Comparison of ENCODE assay signal across 8 cellular contexts in the genomic region with DNA sequence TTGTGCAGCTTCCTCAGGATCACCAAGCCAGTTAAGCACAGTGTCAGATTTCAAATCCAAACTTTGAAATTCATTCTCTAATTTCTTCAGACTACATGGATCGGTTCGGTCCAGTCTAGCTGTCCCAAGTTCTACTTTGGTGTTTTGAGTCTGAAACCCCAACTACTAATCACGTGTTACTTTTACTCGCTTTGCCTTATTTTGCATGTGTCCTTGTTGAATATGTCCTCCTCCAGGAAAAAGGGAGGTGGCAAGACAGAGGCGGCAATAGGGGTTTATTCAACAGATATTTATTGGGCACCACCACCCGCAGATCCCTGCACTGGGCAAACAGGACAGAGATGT. TPM values are rescaled to one million over a fixed set of nuclear protein-coding genes. Genes with fewer than 3 reads are reported as not detected.
A peak's percentile ranks its signal among the peaks of the same experiment; 100 is the strongest.
DNase-seq lines count a peak whose midpoint lies in the region; ATAC-seq and TF ChIP-seq lines count a peak whose summit lies in the region.

No MANE protein-coding gene starts in this region.

- peak overlapping the region; percentile 74 for H3K4me3 Mint-ChIP-seq in Calu3 (ENCODE audit: low read depth, unreplicated experiment)
- H3K4me3 Mint-ChIP-seq in endothelial cell (ENCODE audit: unreplicated experiment), result peak overlapping the region; percentile 99
- peak overlapping the region; percentile 74 for H3K4me3 Mint-ChIP-seq in osteocyte (ENCODE audit: unreplicated experiment)

- peak overlapping the region; percentile 98 for H2AFZ ChIP-seq in PC-3 (ENCODE audit: low read length)

- DNase-seq in Calu3 (no peak), PC-3 (peak; percentile 31), endothelial cell (ENCODE audit: low spot score) (no peak), osteocyte (ENCODE audit: extremely low spot score, unreplicated experiment) (no peak), foreskin keratinocyte (no peak), pons (ENCODE audit: low spot score) (no peak), NCI-H226 (no peak)

- H3K4me3 ChIP-seq in PC-3 (ENCODE audit: low read length), result peak overlapping the region; percentile 76

- peak overlapping the region; percentile 85 for H3K4me2 ChIP-seq in PC-3 (ENCODE audit: low read length)

- H3K4me1 Mint-ChIP-seq in Calu3 (ENCODE audit: low read depth, unreplicated experiment) (peaks cover 8% of the 10 kb centered on the region), endothelial cell (ENCODE audit: unreplicated experiment) (peaks cover 18% of the 10 kb centered on the region), osteocyte (ENCODE audit: unreplicated experiment) (peaks cover 44% of the 10 kb centered on the region)

- H3K27ac ChIP-seq in PC-3 (ENCODE audit: low read length), result no peak overlapping the region
- no peak overlapping the region for H3K27ac ChIP-seq in foreskin keratinocyte

- peaks cover 2% of the 10 kb centered on the region for H3F3A ChIP-seq in PC-3 (ENCODE audit: low read length, unreplicated experiment)

- peak; percentile 16 for ATAC-seq in PC-3
- no peak for ATAC-seq in foreskin keratinocyte
- no peak for ATAC-seq in HG02623 (IDR thresholded peaks at IDR 0.05; ENCODE audit: unreplicated experiment)

- H3K9ac ChIP-seq in PC-3 (ENCODE audit: low read length), result peak overlapping the region; percentile 1; the same call in 1 of the 2 replicates

- H4K20me1 ChIP-seq in PC-3 (ENCODE audit: low read length), result no peaks in the 10 kb centered on the region

- no TSS peak for BruUV-seq in Calu3 (replicated peaks; lab: Mats Ljungman, UMichigan)
- no TSS peak for BruUV-seq in PC-3 (replicated peaks; lab: Mats Ljungman, UMichigan)

- H3K27me3 ChIP-seq in PC-3 (ENCODE audit: low read length) (no peaks in the 10 kb centered on the region), foreskin keratinocyte (peaks cover 5% of the 10 kb centered on the region)

- intact Hi-C loops in Calu3 (cut with micrococcal nuclease; ENCODE audit: unreplicated experiment), result no loop called here
- intact Hi-C loops in PC-3 (cut with micrococcal nuclease), result loop anchor here (1.0 to 5.0 kb wide), 2 partner anchors 36 to 50 kb away; no protein-coding TSS in a partner anchor

- H3K9me3 Mint-ChIP-seq in Calu3 (ENCODE audit: low read depth, unreplicated experiment) (no peaks in the 10 kb centered on the region), endothelial cell (ENCODE audit: unreplicated experiment) (no peaks in the 10 kb centered on the region), osteocyte (ENCODE audit: unreplicated experiment) (peaks cover 5% of the 10 kb centered on the region)

- H3K9me2 ChIP-seq in PC-3 (replicated peaks; ENCODE audit: low read length), result no peaks in the 10 kb centered on the region

- no peak for TF ChIP-seq CTCF in Calu3 (IDR thresholded peaks at IDR 0.05; ENCODE audit: unreplicated experiment)
- TF ChIP-seq CTCF in PC-3 (conservative IDR thresholded peaks at IDR 0.05; ENCODE audit: low read depth, low read length), result no peak
- no peak for TF ChIP-seq CTCF in endothelial cell (IDR thresholded peaks at IDR 0.05; ENCODE audit: unreplicated experiment)
- no peak for TF ChIP-seq CTCF in osteocyte (IDR thresholded peaks at IDR 0.05)
- no peak for TF ChIP-seq CTCF in foreskin keratinocyte (conservative IDR thresholded peaks at IDR 0.05)

- H3K4me1 ChIP-seq in PC-3 (ENCODE audit: insufficient read depth, low read length), result peaks cover 39% of the 10 kb centered on the region
- H3K4me1 ChIP-seq in foreskin keratinocyte, result peaks cover 18% of the 10 kb centered on the region

- H3K9me3 ChIP-seq in PC-3 (ENCODE audit: low read length), result no peaks in the 10 kb centered on the region

- H3K36me3 Mint-ChIP-seq in Calu3 (ENCODE audit: insufficient read depth, unreplicated experiment) (no peaks in the 10 kb centered on the region), endothelial cell (ENCODE audit: low read depth, unreplicated experiment) (peaks cover 3% of the 10 kb centered on the region), osteocyte (ENCODE audit: unreplicated experiment) (no peaks in the 10 kb centered on the region)

- H3K27ac Mint-ChIP-seq in Calu3 (ENCODE audit: unreplicated experiment) (no peak overlapping the region), endothelial cell (ENCODE audit: unreplicated experiment) (no peak overlapping the region), osteocyte (ENCODE audit: unreplicated experiment) (no peak overlapping the region)

- CTCF ChIA-PET in Calu3 (lab: Charles Lee), result interaction anchor here (0.5 kb wide), 2 partner anchors 47 to 61 kb away, joined by 3 read pairs; no protein-coding TSS in a partner anchor
- CTCF ChIA-PET in PC-3 (lab: Charles Lee), result interaction anchor here (1.9 kb wide), 1 partner anchor 36 kb away, joined by 7 read pairs; no protein-coding TSS in a partner anchor

- H3K27me3 Mint-ChIP-seq in Calu3 (ENCODE audit: unreplicated experiment) (peaks cover 45% of the 10 kb centered on the region), endothelial cell (ENCODE audit: unreplicated experiment) (peaks cover 3% of the 10 kb centered on the region), osteocyte (ENCODE audit: unreplicated experiment) (peaks cover 4% of the 10 kb centered on the region)

- POLR2A ChIA-PET in PC-3 (lab: Charles Lee; ENCODE audit: unreplicated experiment), result interaction anchor here (0.6 to 1.0 kb wide), 4 partner anchors 11 to 25 kb away, joined by 3 to 25 read pairs (median 4); no protein-coding TSS in a partner anchor

- no peaks in the 10 kb centered on the region for H3K79me2 ChIP-seq in PC-3 (ENCODE audit: low read length)

- H3K36me3 ChIP-seq in PC-3 (ENCODE audit: low read depth, low read length), result no peaks in the 10 kb centered on the region

RNA-seq across cellular contexts. Expression of a gene that starts 0.5 kb away (rescaled TPM):
- 0.32 and 0.52 TPM in 2 replicates for total RNA-seq in Calu3 (2022)
- 12.6 and 13.3 TPM in 2 replicates for total RNA-seq in PC-3 (2014; rRNA removed)
- total RNA-seq in endothelial cell (ENCODE audit: unreplicated experiment), result 1.8 TPM
- total RNA-seq in osteocyte, result 6.5 and 7.8 TPM in 2 replicates
- 1.8 and 2.6 TPM in 2 replicates for total RNA-seq in foreskin keratinocyte
- 0.36 and 0.56 TPM in 2 replicates for polyA plus RNA-seq in foreskin keratinocyte

RNA-seq across cellular contexts. Expression of a gene that starts 39.1 kb away (rescaled TPM):
- total RNA-seq in Calu3 (2022), result 19.4 and 22.3 TPM in 2 replicates
- 16.6 and 19.6 TPM in 2 replicates for total RNA-seq in PC-3 (2014; rRNA removed)
- 26.9 TPM for total RNA-seq in endothelial cell (ENCODE audit: unreplicated experiment)
- total RNA-seq in osteocyte, result 18.0 and 19.2 TPM in 2 replicates
- total RNA-seq in foreskin keratinocyte, result 17.6 and 18.1 TPM in 2 replicates
- 7.4 and 9.3 TPM in 2 replicates for polyA plus RNA-seq in foreskin keratinocyte
